In the genomic region with DNA sequence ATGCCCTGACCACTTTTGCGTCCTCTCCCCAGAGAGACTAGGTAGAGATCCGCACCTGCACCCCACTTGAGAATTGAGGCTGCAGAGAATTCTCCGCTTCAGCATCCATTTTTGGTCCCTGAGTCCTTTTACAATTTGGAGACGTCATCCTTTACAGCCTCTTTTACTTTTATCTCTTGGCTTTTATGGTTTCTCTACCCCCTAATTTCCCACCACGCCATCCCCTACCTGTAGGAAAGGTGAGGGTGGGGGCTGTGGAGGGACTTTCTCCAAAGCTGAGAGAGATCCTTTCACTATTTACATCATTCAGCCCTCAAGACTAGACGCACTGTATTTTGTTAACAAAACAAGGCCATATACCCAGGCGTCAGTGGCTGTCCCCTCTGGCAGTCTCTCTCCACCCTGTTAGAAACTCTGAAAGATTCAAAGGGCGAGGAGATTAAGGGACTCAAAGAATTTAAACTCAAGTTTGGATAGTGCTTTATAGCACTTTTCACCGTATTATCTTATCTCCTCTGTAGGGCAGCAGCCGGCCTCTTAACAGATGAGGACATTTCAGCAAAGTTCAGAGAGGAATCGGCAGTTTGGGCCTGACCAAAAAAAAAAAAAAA, we compare ENCODE assay signal across 18 cellular contexts. TPM values are rescaled to one million over a fixed set of nuclear protein-coding genes. Genes with fewer than 3 reads are reported as not detected.
A peak's percentile ranks its signal among the peaks of the same experiment; 100 is the strongest.
DNase-seq lines count a peak whose midpoint lies in the region; TF ChIP-seq lines count a peak whose summit lies in the region.
"Had no signal": no experiment of that assay in that cellular context is flagged by ENCODE, and none has a peak within 500 bp of the region (broad histone marks: within the 10 kb centered on the region; RNA-seq: fewer than 3 reads in every experiment).

No MANE protein-coding gene starts in this region.

- H3K9ac ChIP-seq in neural progenitor cell = no peak overlapping the region
- H3K9ac ChIP-seq: BLaER1 had no signal

- H2AFZ ChIP-seq in neural progenitor cell (replicated peaks) = no peak overlapping the region
- H2AFZ ChIP-seq: PC-9 had no signal

- H3K9me3 Mint-ChIP-seq in endothelial cell (ENCODE audit: unreplicated experiment) (no peaks in the 10 kb centered on the region), neural progenitor cell (no peaks in the 10 kb centered on the region)
- H3K9me3 Mint-ChIP-seq: activated T-helper 17 cell treated with anti-CD3 and anti-CD28 coated beads, Interleukin-2, amount 50 U/mL, for 72 hours had no signal

- H3K27ac Mint-ChIP-seq in endothelial cell (ENCODE audit: unreplicated experiment) (no peak overlapping the region), neural progenitor cell (no peak overlapping the region)
- H3K27ac Mint-ChIP-seq: activated CD4-positive, alpha-beta T cell treated with anti-CD3 and anti-CD28 coated beads, Interleukin-2, amount 10 ng/mL, durations not matched to agents 24 days and 14 days; activated T-helper 17 cell treated with anti-CD3 and anti-CD28 coated beads, Interleukin-2, amount 50 U/mL, for 72 hours; effector memory CD8-positive, alpha-beta T cell had no signal

- H3K4me3 Mint-ChIP-seq in endothelial cell (ENCODE audit: unreplicated experiment) (peak overlapping the region; percentile 53), neural progenitor cell (peak overlapping the region; percentile 88)
- H3K4me3 Mint-ChIP-seq: activated CD4-positive, alpha-beta T cell treated with anti-CD3 and anti-CD28 coated beads, Interleukin-2, amount 10 ng/mL, durations not matched to agents 24 days and 14 days; effector memory CD8-positive, alpha-beta T cell had no signal

- H3K4me3 ChIP-seq in AG10803 (ENCODE audit: low read length) = peak overlapping the region; percentile 62; the same call in 1 of the 2 replicates
- H3K4me3 ChIP-seq in HFF-Myc (replicated peaks; ENCODE audit: low read depth, low read length) = peak overlapping the region; percentile 61
- no peak overlapping the region for H3K4me3 ChIP-seq in neural progenitor cell
- H3K4me3 ChIP-seq: BLaER1, PC-9 had no signal

- H3K27me3 ChIP-seq in neural progenitor cell = peaks cover 99% of the 10 kb centered on the region

- H3K9me3 ChIP-seq in neural progenitor cell (ENCODE audit: low read depth) = no peaks in the 10 kb centered on the region
- H3K9me3 ChIP-seq: neutrophil had no signal

- no peaks in the 10 kb centered on the region for H3K36me3 ChIP-seq in neural progenitor cell
- H3K36me3 ChIP-seq: BLaER1, brain microvascular endothelial cell, neutrophil had no signal

- H3K27ac ChIP-seq in neural progenitor cell = no peak overlapping the region
- H3K27ac ChIP-seq: BLaER1, brain microvascular endothelial cell, neutrophil, PC-9 had no signal

- intact Hi-C loops in posterior cingulate gyrus (cut with DNase I) = no loop called here

- H3K4me1 ChIP-seq in neural progenitor cell = peaks cover 21% of the 10 kb centered on the region
- H3K4me1 ChIP-seq: BLaER1 had no signal

- H4K20me1 ChIP-seq in neural progenitor cell (ENCODE audit: low read depth) = peaks cover 78% of the 10 kb centered on the region
- H4K20me1 ChIP-seq: BLaER1 had no signal

- H3K4me2 ChIP-seq in neural progenitor cell = peak overlapping the region; percentile 87
- H3K4me2 ChIP-seq: BLaER1, PC-9 had no signal

- TF ChIP-seq CTCF in AG10803 (conservative IDR thresholded peaks at IDR 0.05; ENCODE audit: low read length) = no peak
- no peak for TF ChIP-seq CTCF in HFF-Myc (IDR thresholded peaks at IDR 0.05; ENCODE audit: low read depth, low read length, missing control alignments)
- TF ChIP-seq CTCF in endothelial cell (IDR thresholded peaks at IDR 0.05; ENCODE audit: unreplicated experiment) = no peak
- no peak for TF ChIP-seq CTCF in neural progenitor cell (IDR thresholded peaks at IDR 0.05)

- peaks cover 7% of the 10 kb centered on the region for H3K4me1 Mint-ChIP-seq in endothelial cell (ENCODE audit: unreplicated experiment)
- peaks cover 78% of the 10 kb centered on the region for H3K4me1 Mint-ChIP-seq in neural progenitor cell

- peaks cover 25% of the 10 kb centered on the region for H3K27me3 Mint-ChIP-seq in endothelial cell (ENCODE audit: unreplicated experiment)
- peaks cover 77% of the 10 kb centered on the region for H3K27me3 Mint-ChIP-seq in neural progenitor cell (ENCODE audit: insufficient read depth, low read depth)

- H3K36me3 Mint-ChIP-seq in endothelial cell (ENCODE audit: low read depth, unreplicated experiment) (no peaks in the 10 kb centered on the region), neural progenitor cell (peaks cover 34% of the 10 kb centered on the region)

- H3K79me2 ChIP-seq in neural progenitor cell (ENCODE audit: low read depth) = no peaks in the 10 kb centered on the region

- DNase-seq in AG10803 (ENCODE audit: low read depth) (no peak), HFF-Myc (ENCODE audit: extremely low read depth, low read depth) (no peak), endothelial cell (ENCODE audit: low spot score) (no peak), neural progenitor cell (ENCODE audit: low spot score) (peak; percentile 35), posterior cingulate gyrus (no peak), COR-L47 (lab: John Stamatoyannopoulos, UW) (no peak)
- no peak for DNase-seq in activated effector memory CD4-positive, alpha-beta T cell treated with anti-CD3 and anti-CD28 coated beads, Interleukin-2, amount 50 U/mL, for 16 hours
- DNase-seq in stimulated activated CD4-positive, alpha-beta T cell treated with anti-CD3 and anti-CD28 coated beads, Interleukin-12 subunit alpha, Interleukin-12 subunit beta, amount 100 ng/mL, for 4 hours = no peak
- DNase-seq: activated CD4-positive, alpha-beta T cell treated with anti-CD3 and anti-CD28 coated beads, Interleukin-2, amount 10 ng/mL, durations not matched to agents 24 days and 14 days; brain microvascular endothelial cell; effector memory CD8-positive, alpha-beta T cell; NCI-H1092 treated with DMSO at 0.1 percent for 48 hours; NCI-H226; PC-9 had no signal

- H3F3A ChIP-seq in neural progenitor cell (ENCODE audit: low read depth) = peaks cover 30% of the 10 kb centered on the region

RNA-seq across cellular contexts. Expression of a gene that starts 1.7 kb away (rescaled TPM):
- 0.56 TPM for total RNA-seq in endothelial cell (ENCODE audit: unreplicated experiment)
- total RNA-seq in neural progenitor cell (ENCODE audit: low replicate concordance) = 0.30 and 0.93 TPM in 2 replicates
- total RNA-seq: activated CD4-positive, alpha-beta T cell treated with anti-CD3 and anti-CD28 coated beads, Interleukin-2, amount 10 ng/mL, durations not matched to agents 24 days and 14 days; activated T-helper 17 cell treated with anti-CD3 and anti-CD28 coated beads, Interleukin-2, amount 50 U/mL, for 72 hours; PC-9; T-helper 1 cell treated with Interleukin-12 subunit alpha and Interleukin-12 subunit beta and Interleukin-4 antibody, amounts not matched to agents 30 ng/mL and 1 ng/mL, for 36 hours had no signal
